ENCODE assay signal across 27 cellular contexts in genomic region chr2:218621007-218621406, GRCh38.
"Had no signal": no experiment of that assay in that cellular context is flagged by ENCODE, and none has a peak within 500 bp of the region (broad histone marks: within the 10 kb centered on the region; RNA-seq: fewer than 3 reads in every experiment).

No MANE protein-coding gene starts in this region.

- ATAC-seq: stimulated activated effector memory CD8-positive, alpha-beta T cell treated with anti-CD3 and anti-CD28 coated beads, Interleukin-12 subunit alpha, Interleukin-12 subunit beta, amount 100 ng/mL, for 72 hours; stimulated activated memory B cell treated with anti-CD40 and anti-IgM and Interleukin-4, amounts not matched to agents 10 μg/mL and 1 μg/mL and 100 μg/mL, for 72 hours; stimulated activated naive B cell treated with anti-CD40 and anti-IgM and Interleukin-4, amounts not matched to agents 10 μg/mL and 1 μg/mL and 100 μg/mL, for 72 hours; stimulated activated naive CD8-positive, alpha-beta T cell treated with anti-CD3 and anti-CD28 coated beads, Interleukin-15, amount 100 ng/mL, for 72 hours; stimulated activated naive CD8-positive, alpha-beta T cell treated with anti-CD3 and anti-CD28 coated beads, Interleukin-15, Interleukin-2, amounts not matched to agents 100 U/mL and 50 U/mL, for 24 hours had no signal

- H3K9me3 Mint-ChIP-seq: stimulated activated effector memory CD8-positive, alpha-beta T cell treated with anti-CD3 and anti-CD28 coated beads, Interleukin-12 subunit alpha, Interleukin-12 subunit beta, amount 100 ng/mL, for 72 hours; stimulated activated memory B cell treated with anti-CD40 and anti-IgM and Interleukin-4, amounts not matched to agents 10 μg/mL and 1 μg/mL and 100 μg/mL, for 72 hours; stimulated activated naive B cell treated with anti-CD40 and anti-IgM and Interleukin-4, amounts not matched to agents 10 μg/mL and 1 μg/mL and 100 μg/mL, for 72 hours; stimulated activated naive CD8-positive, alpha-beta T cell treated with anti-CD3 and anti-CD28 coated beads, Interleukin-15, amount 100 ng/mL, for 72 hours; stimulated activated naive CD8-positive, alpha-beta T cell treated with anti-CD3 and anti-CD28 coated beads, Interleukin-15, Interleukin-2, amounts not matched to agents 100 ng/mL and 50 ng/mL, for 24 hours; type B pancreatic cell had no signal

- H3K27ac Mint-ChIP-seq: stimulated activated effector memory CD8-positive, alpha-beta T cell treated with anti-CD3 and anti-CD28 coated beads, Interleukin-12 subunit alpha, Interleukin-12 subunit beta, amount 100 ng/mL, for 72 hours; stimulated activated memory B cell treated with anti-CD40 and anti-IgM and Interleukin-4, amounts not matched to agents 10 μg/mL and 1 μg/mL and 100 μg/mL, for 72 hours; stimulated activated naive B cell treated with anti-CD40 and anti-IgM and Interleukin-4, amounts not matched to agents 10 μg/mL and 1 μg/mL and 100 μg/mL, for 72 hours; stimulated activated naive CD8-positive, alpha-beta T cell treated with anti-CD3 and anti-CD28 coated beads, Interleukin-15, amount 100 ng/mL, for 72 hours; stimulated activated naive CD8-positive, alpha-beta T cell treated with anti-CD3 and anti-CD28 coated beads, Interleukin-15, Interleukin-2, amounts not matched to agents 100 ng/mL and 50 ng/mL, for 24 hours; type B pancreatic cell had no signal

- H3K4me1 Mint-ChIP-seq: stimulated activated effector memory CD8-positive, alpha-beta T cell treated with anti-CD3 and anti-CD28 coated beads, Interleukin-12 subunit alpha, Interleukin-12 subunit beta, amount 100 ng/mL, for 72 hours had no signal

- H3K36me3 Mint-ChIP-seq: stimulated activated effector memory CD8-positive, alpha-beta T cell treated with anti-CD3 and anti-CD28 coated beads, Interleukin-12 subunit alpha, Interleukin-12 subunit beta, amount 100 ng/mL, for 72 hours; stimulated activated memory B cell treated with anti-CD40 and anti-IgM and Interleukin-4, amounts not matched to agents 10 μg/mL and 1 μg/mL and 100 μg/mL, for 72 hours; stimulated activated naive B cell treated with anti-CD40 and anti-IgM and Interleukin-4, amounts not matched to agents 10 μg/mL and 1 μg/mL and 100 μg/mL, for 72 hours; type B pancreatic cell had no signal

- H3K27me3 Mint-ChIP-seq: stimulated activated memory B cell treated with anti-CD40 and anti-IgM and Interleukin-4, amounts not matched to agents 10 μg/mL and 1 μg/mL and 100 μg/mL, for 72 hours; stimulated activated naive B cell treated with anti-CD40 and anti-IgM and Interleukin-4, amounts not matched to agents 10 μg/mL and 1 μg/mL and 100 μg/mL, for 72 hours; stimulated activated naive CD8-positive, alpha-beta T cell treated with anti-CD3 and anti-CD28 coated beads, Interleukin-15, amount 100 ng/mL, for 72 hours; stimulated activated naive CD8-positive, alpha-beta T cell treated with anti-CD3 and anti-CD28 coated beads, Interleukin-15, Interleukin-2, amounts not matched to agents 100 ng/mL and 50 ng/mL, for 24 hours had no signal

- H3K4me3 Mint-ChIP-seq: stimulated activated effector memory CD8-positive, alpha-beta T cell treated with anti-CD3 and anti-CD28 coated beads, Interleukin-12 subunit alpha, Interleukin-12 subunit beta, amount 100 ng/mL, for 72 hours; stimulated activated memory B cell treated with anti-CD40 and anti-IgM and Interleukin-4, amounts not matched to agents 10 μg/mL and 1 μg/mL and 100 μg/mL, for 72 hours; stimulated activated naive B cell treated with anti-CD40 and anti-IgM and Interleukin-4, amounts not matched to agents 10 μg/mL and 1 μg/mL and 100 μg/mL, for 72 hours; stimulated activated naive CD8-positive, alpha-beta T cell treated with anti-CD3 and anti-CD28 coated beads, Interleukin-15, amount 100 ng/mL, for 72 hours; stimulated activated naive CD8-positive, alpha-beta T cell treated with anti-CD3 and anti-CD28 coated beads, Interleukin-15, Interleukin-2, amounts not matched to agents 100 ng/mL and 50 ng/mL, for 24 hours; type B pancreatic cell had no signal

- H3K4me3 ChIP-seq: stomach, suprapubic skin, testis, thoracic aorta, thyroid gland, tibial artery, tibial nerve, transverse colon, upper lobe of left lung, uterus, vagina had no signal

- H3K27ac ChIP-seq: stomach, suprapubic skin, testis, thoracic aorta, thyroid gland, tibial artery, tibial nerve, transverse colon, upper lobe of left lung, uterus, vagina had no signal

- H3K9me3 ChIP-seq: stomach, suprapubic skin, testis, thoracic aorta, thyroid gland, tibial artery, tibial nerve, transverse colon, upper lobe of left lung, uterus, vagina had no signal

- H3K4me1 ChIP-seq: suprapubic skin, testis, tibial artery, tibial nerve, uterus, vagina had no signal

- H3K27me3 ChIP-seq: stomach, suprapubic skin, testis, thyroid gland, tibial artery, tibial nerve, transverse colon, upper lobe of left lung, uterus, vagina had no signal

- H3K36me3 ChIP-seq: suprapubic skin, thoracic aorta, thyroid gland, tibial artery, transverse colon, upper lobe of left lung, uterus, vagina had no signal

- DNase-seq: stimulated activated CD4-positive, alpha-beta T cell treated with anti-CD3 and anti-CD28 coated beads, Interleukin-2, amount 100 ng/mL, for 48 hours; stimulated activated CD4-positive, alpha-beta T cell treated with anti-CD3 and anti-CD28 coated beads, Interleukin-4, amount 100 ng/mL, for 1 hour; stimulated activated CD4-positive, alpha-beta T cell treated with anti-CD3 and anti-CD28 coated beads, Interleukin-4, amount 100 ng/mL, for 24 hours; stimulated activated CD4-positive, alpha-beta T cell treated with anti-CD3 and anti-CD28 coated beads, Interleukin-4, amount 100 ng/mL, for 4 hours; stimulated activated CD8-positive, alpha-beta memory T cell treated with anti-CD3 and anti-CD28 coated beads, Interleukin-4, amount 100 ng/mL, for 48 hours; stimulated activated naive B cell treated with anti-CD40 and anti-IgM and Interleukin-4, amounts not matched to agents 10 μg/mL and 1 μg/mL and 100 μg/mL, for 72 hours; stimulated activated naive CD4-positive, alpha-beta T cell; stimulated activated naive CD4-positive, alpha-beta T cell treated with Interleukin-2 at 50 U/mL for 16 hours; stimulated activated naive CD8-positive, alpha-beta T cell treated with anti-CD3 and anti-CD28 coated beads, Interleukin-15, amount 100 ng/mL, for 72 hours; stimulated activated naive CD8-positive, alpha-beta T cell treated with anti-CD3 and anti-CD28 coated beads, Interleukin-15, Interleukin-2, amounts not matched to agents 100 U/mL and 50 U/mL, for 24 hours; stomach; substantia nigra; testis; thyroid gland; tibial artery; transverse colon; trophoblast cell; upper lobe of left lung; uterus had no signal
